ENCODE assay signal across 12 cellular contexts in genomic region chr3:169323580-169324453, GRCh38.
DNase-seq lines count a peak whose midpoint lies in the region; ATAC-seq and TF ChIP-seq lines count a peak whose summit lies in the region.
"Had no signal": no experiment of that assay in that cellular context is flagged by ENCODE, and none has a peak within 500 bp of the region (broad histone marks: within the 10 kb centered on the region; RNA-seq: fewer than 3 reads in every experiment).

No MANE protein-coding gene starts in this region.

- H3K27ac ChIP-seq in HEK293 (ENCODE audit: extremely low read depth, low read depth, low read length) = no peak overlapping the region
- H3K27ac ChIP-seq: C4-2B had no signal

- POLR2A ChIA-PET in HEK293 (lab: Yijun Ruan, JAX) = no interaction called here

- CTCF ChIA-PET in HEK293 (lab: Yijun Ruan, JAX) = no interaction called here

- DNase-seq in dedifferentiated amniotic fluid mesenchymal stem cell (ENCODE audit: extremely low spot score) (peak; percentile 19), iris pigment epithelial cell (ENCODE audit: low read depth) (peak; percentile 27), retina (peak; percentile 12), G401 (ENCODE audit: low spot score) (no peak), NCI-H1694 (lab: John Stamatoyannopoulos, UW) (no peak), ACHN (no peak)
- DNase-seq: Karpas-422; NCI-H526; stimulated activated CD4-positive, alpha-beta T cell treated with anti-CD3 and anti-CD28 coated beads, Interleukin-15, amount 100 ng/mL, for 24 hours had no signal

- H3K9me3 ChIP-seq in HEK293 (ENCODE audit: control insufficient read depth, insufficient read depth, low read depth, low read length) = no peaks in the 10 kb centered on the region

- peaks cover 6% of the 10 kb centered on the region for H3K4me1 ChIP-seq in HEK293 (ENCODE audit: control insufficient read depth, insufficient read depth, low read length)

- no peaks in the 10 kb centered on the region for H3K36me3 ChIP-seq in HEK293 (ENCODE audit: control insufficient read depth in 2 of 2, insufficient read depth in 1 of 2, low read length in 2 of 2)

- in situ Hi-C loops in G401 (cut with HindIII; ENCODE audit: low sequenced_read_pairs) = no loop called here
- in situ Hi-C loops in ACHN (cut with HindIII; ENCODE audit: low pct_ligation_motif_present, low pct_unique_long_range_greater_than_20kb, low sequenced_read_pairs) = no loop called here

- no peak overlapping the region for H3K4me3 ChIP-seq in HEK293 (ENCODE audit: low read depth, low read length)

- ATAC-seq in HG03442 (IDR thresholded peaks at IDR 0.05; ENCODE audit: unreplicated experiment) = no peak

- TF ChIP-seq CTCF in HEK293 (tag by site-specific recombination; IDR thresholded peaks at IDR 0.05) = no peak

TF ChIP-seq in HEK293, 187 proteins besides CTCF, POLR2A, EP300 and RAD21:
- TF ChIP-seq ZBTB17 (tag by site-specific recombination; IDR thresholded peaks at IDR 0.05) (peak; percentile 17; the same call in 1 of the 2 replicates), ZNF629 (tag by site-specific recombination; IDR thresholded peaks at IDR 0.05) (no peak), SCRT2 (tag by site-specific recombination; IDR thresholded peaks at IDR 0.05) (0 out of 2 replicates have a peak, but pooled peaks have one; percentile 23)

Comparison
In these comparisons a context has a peak if more than half of its experiments do, and no peak if none do; other contexts are left out.
1. DNase-seq: peak in dedifferentiated amniotic fluid mesenchymal stem cell (single experiment), iris pigment epithelial cell (single experiment) and retina (single experiment); none in G401 (single experiment), NCI-H1694 (single experiment) and ACHN (single experiment).